Comparison of ENCODE assay signal across 20 cellular contexts in the genomic region with DNA sequence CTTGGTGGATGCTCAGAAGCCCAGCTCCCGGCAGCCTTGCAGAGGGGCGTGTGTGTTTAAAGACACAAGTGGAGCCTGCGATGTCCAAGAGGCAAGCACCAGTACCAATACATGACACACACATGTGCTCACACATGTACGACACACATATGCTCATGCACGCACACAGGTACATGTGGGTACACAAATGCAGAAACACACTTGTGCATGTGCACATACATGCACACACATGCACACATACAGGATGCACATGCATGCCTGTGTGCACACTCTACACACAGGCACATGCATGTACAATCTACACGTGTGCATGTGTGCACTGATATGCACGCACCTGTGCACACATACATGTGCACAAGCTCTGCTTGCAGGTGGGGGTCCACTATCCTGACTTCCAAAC. TPM values are rescaled to one million over a fixed set of nuclear protein-coding genes. Genes with fewer than 3 reads are reported as not detected.
A peak's percentile ranks its signal among the peaks of the same experiment; 100 is the strongest.
DNase-seq lines count a peak whose midpoint lies in the region; ATAC-seq, FAIRE-seq and TF ChIP-seq lines count a peak whose summit lies in the region.
"Had no signal": no experiment of that assay in that cellular context is flagged by ENCODE, and none has a peak within 500 bp of the region (broad histone marks: within the 10 kb centered on the region; RNA-seq: fewer than 3 reads in every experiment).

No MANE protein-coding gene starts in this region.

- no TSS peak for BruUV-seq in HepG2 (replicated peaks; lab: Mats Ljungman, UMichigan)

- no peaks in the 10 kb centered on the region for H3F3A ChIP-seq in neural cell (ENCODE audit: insufficient read depth, low read length, poor library complexity, severe bottlenecking)

- CTCF ChIA-PET in HepG2 (lab: Yijun Ruan, JAX; ENCODE audit: low intra/inter-chr PET ratio, low total read pairs): no interaction called here

- TF ChIP-seq RAD21 in HepG2 (CRISPR knock-in tag; IDR thresholded peaks at IDR 0.05): no peak
- TF ChIP-seq RAD21 in neural cell (conservative IDR thresholded peaks at IDR 0.05): no peak

- no peaks in the 10 kb centered on the region for H3K4me1 ChIP-seq in HepG2 (ENCODE audit: insufficient read depth, low read length)
- H3K4me1 ChIP-seq in right lobe of liver: no peaks in the 10 kb centered on the region
- H3K4me1 ChIP-seq: A549, Caco-2, HAP-1 had no signal

- TF ChIP-seq POLR2A in HepG2 (IDR thresholded peaks at IDR 0.05; ENCODE audit: insufficient read depth in 1 of 2, low read depth in 2 of 2, low read length in 2 of 2) (no peak), right lobe of liver (IDR thresholded peaks at IDR 0.05) (no peak)

- H3K4me3 ChIP-seq in HepG2 (replicated peaks in 1 of 3; ENCODE audit: insufficient read depth in 1 of 3, low read depth in 2 of 3, low read length in 3 of 3): no peak overlapping the region
- no peak overlapping the region for H3K4me3 ChIP-seq in right lobe of liver
- H3K4me3 ChIP-seq in neural cell (ENCODE audit: low read length): peak overlapping the region; percentile 18
- H3K4me3 ChIP-seq in coronary artery: no peak overlapping the region
- H3K4me3 ChIP-seq: A549, HAP-1 had no signal

- DNase-seq in HepG2 (ENCODE audit: low spot score) (no peak), right lobe of liver (no peak), retina (peak; percentile 39), SIG-M5 treated with dmso at 0.1 percent for 504 hours (lab: John Stamatoyannopoulos, UW; ENCODE audit: unreplicated experiment) (no peak), coronary artery (ENCODE audit: low spot score) (no peak)
- DNase-seq: AML-193; Caco-2; CD4-positive, alpha-beta T cell; GDM1; GOT3; KBM-7 had no signal

- H3K27ac ChIP-seq in HepG2 (ENCODE audit: extremely low read length, insufficient read depth, low read length) (no peak overlapping the region), right lobe of liver (no peak overlapping the region), neural cell (ENCODE audit: low read length) (peak overlapping the region; percentile 12), coronary artery (no peak overlapping the region)
- H3K27ac ChIP-seq: 22Rv1, A549, C4-2B had no signal

- POLR2A ChIA-PET in HepG2 (lab: Yijun Ruan, JAX): no interaction called here

- H3K9me3 ChIP-seq in HepG2 (ENCODE audit: low read length) (no peaks in the 10 kb centered on the region), right lobe of liver (no peaks in the 10 kb centered on the region), neural cell (ENCODE audit: low read length) (no peaks in the 10 kb centered on the region)
- H3K9me3 ChIP-seq: A549, Caco-2, HAP-1 had no signal

- TF ChIP-seq CTCF in HepG2 (CRISPR knock-in tag; IDR thresholded peaks at IDR 0.05) (no peak), right lobe of liver (IDR thresholded peaks at IDR 0.05) (no peak), neural cell (IDR thresholded peaks at IDR 0.05; ENCODE audit: poor library complexity, severe bottlenecking) (no peak), coronary artery (IDR thresholded peaks at IDR 0.05) (no peak)

- WGBS in HepG2 (ENCODE audit: low lambda C conversion rate): 11% methylated on average over 7 of the region's 7 CpGs
- 62% methylated on average over 3 of the region's 7 CpGs for WGBS in right lobe of liver (ENCODE audit: insufficient coverage, low coverage, low lambda C conversion rate, missing lambda C conversion rate)

- H4K20me1 ChIP-seq in HepG2 (ENCODE audit: insufficient read depth, low read length) (peaks cover 3% of the 10 kb centered on the region; the same call in 1 of the 2 replicates), neural cell (ENCODE audit: insufficient read depth) (no peaks in the 10 kb centered on the region)

- FAIRE-seq in HepG2 (lab: Jason Lieb, UNC): no peak
- FAIRE-seq: A549, D721Med, HTR-8/SVneo had no signal

- no peak overlapping the region for H3K4me2 ChIP-seq in HepG2 (ENCODE audit: low read depth, low read length)
- no peak overlapping the region for H3K4me2 ChIP-seq in neural cell (ENCODE audit: low read length)
- H3K4me2 ChIP-seq: A549 had no signal

- ATAC-seq in HepG2 (no peak), right lobe of liver (no peak), HG02973 (IDR thresholded peaks at IDR 0.05; ENCODE audit: unreplicated experiment) (no peak)
- ATAC-seq: A549 had no signal

- H2AFZ ChIP-seq in HepG2 (ENCODE audit: low read length): no peak overlapping the region
- no peak overlapping the region for H2AFZ ChIP-seq in neural cell (ENCODE audit: low read depth, low read length)

- H3K9me2 ChIP-seq in neural cell (ENCODE audit: insufficient read depth, low read length): no peaks in the 10 kb centered on the region

- H3K79me2 ChIP-seq in HepG2 (ENCODE audit: insufficient read depth, low read length): no peaks in the 10 kb centered on the region
- H3K79me2 ChIP-seq in neural cell (replicated peaks; ENCODE audit: insufficient read depth, low read length): no peaks in the 10 kb centered on the region

- H3K9ac ChIP-seq in HepG2 (ENCODE audit: insufficient read depth, low read depth, low read length) (no peak overlapping the region), neural cell (ENCODE audit: low read length) (no peak overlapping the region)

- H3K27me3 ChIP-seq in HepG2 (ENCODE audit: control insufficient read depth in 1 of 2, insufficient read depth in 2 of 2, low read length in 2 of 2) (peaks cover 28 to 91% of the 10 kb centered on the region in 2 experiments), right lobe of liver (no peaks in the 10 kb centered on the region), neural cell (ENCODE audit: insufficient read depth, low read depth, low read length) (no peaks in the 10 kb centered on the region)

- TF ChIP-seq EP300 in HepG2 (IDR thresholded peaks at IDR 0.05; ENCODE audit: low read depth in 2 of 2, low read length in 2 of 2) (no peak), HepG2 (CRISPR knock-in tag; IDR thresholded peaks at IDR 0.05; ENCODE audit: borderline replicate concordance) (no peak), neural cell (conservative IDR thresholded peaks at IDR 0.05; ENCODE audit: poor library complexity, severe bottlenecking) (no peak)

- in situ Hi-C loops in HepG2 (cut with HindIII; ENCODE audit: extremely low pct_ligation_motif_present, low pct_unique_long_range_greater_than_20kb): no loop called here

- intact Hi-C loops in HepG2 (cut with micrococcal nuclease; ENCODE audit: unreplicated experiment): no loop called here
- intact Hi-C loops in right lobe of liver (cut with DNase I): no loop called here

- H3K36me3 ChIP-seq in HepG2 (replicated peaks in 1 of 2; ENCODE audit: control insufficient read depth in 1 of 2, insufficient read depth in 2 of 2, low read length in 2 of 2) (no peaks in the 10 kb centered on the region), right lobe of liver (no peaks in the 10 kb centered on the region), neural cell (ENCODE audit: insufficient read depth, low read length) (no peaks in the 10 kb centered on the region)
- H3K36me3 ChIP-seq: HAP-1 had no signal

TF ChIP-seq in neural cell, 6 proteins besides CTCF, POLR2A, EP300 and RAD21 (continues in another document):
- TF ChIP-seq MXI1 (conservative IDR thresholded peaks at IDR 0.05; ENCODE audit: poor library complexity, severe bottlenecking) (no peak), TAF1 (IDR thresholded peaks at IDR 0.05; ENCODE audit: low read depth) (no peak), EZH2 (IDR thresholded peaks at IDR 0.05; ENCODE audit: borderline replicate concordance, insufficient read depth, low read length, poor library complexity, severe bottlenecking) (no peak), POLR2AphosphoS5 (IDR thresholded peaks at IDR 0.05) (no peak), SMC3 (conservative IDR thresholded peaks at IDR 0.05; ENCODE audit: poor library complexity) (no peak)

RNA-seq across cellular contexts. Expression of gene RBFOX3, which starts 10.8 kb away (rescaled TPM):
- total RNA-seq in HepG2 (2016; rRNA removed; fragmentation: Illumina TruSeq; extraction: Trizol) (not detected in 2 replicates), right lobe of liver (not detected)
- not detected in 2 replicates for total RNA-seq in HepG2 (2016; cell fraction: cytosol; rRNA removed; fragmentation: Illumina TruSeq; extraction: Trizol; ENCODE audit: low read depth)
- total RNA-seq in HepG2 (2016; cell fraction: insoluble cytoplasmic fraction; rRNA removed; fragmentation: Illumina TruSeq; extraction: Trizol): not detected in 2 replicates
- total RNA-seq in HepG2 (2016; cell fraction: membrane; rRNA removed; fragmentation: Illumina TruSeq; extraction: Trizol): not detected in 2 replicates
- total RNA-seq in HepG2 (2016; cell fraction: nucleus; rRNA removed; fragmentation: Illumina TruSeq; extraction: Trizol): not detected in 2 replicates
- polyA plus RNA-seq in HepG2 (2011; rRNA removed) (not detected in 2 replicates), neural cell (6.6 and 8.6 TPM in 2 replicates)
- polyA plus RNA-seq in HepG2 (2011; cell fraction: cytosol; rRNA removed): 0.03 TPM in 1 of 2 replicates, not detected in the other
- polyA plus RNA-seq in HepG2 (2011; cell fraction: nucleus; rRNA removed): not detected in 2 replicates
- 0.25 TPM in 1 of 2 replicates, not detected in the other for polyA plus RNA-seq in HepG2 (2012)
- polyA plus RNA-seq in HepG2 (2016; cell fraction: cytosol; fragmentation: Illumina TruSeq; extraction: Trizol; ENCODE audit: low read depth): not detected in 2 replicates
- not detected in 2 replicates for polyA plus RNA-seq in HepG2 (2016; cell fraction: insoluble cytoplasmic fraction; fragmentation: Illumina TruSeq; extraction: Trizol; ENCODE audit: low read depth)
- polyA plus RNA-seq in HepG2 (2016; cell fraction: membrane; fragmentation: Illumina TruSeq; extraction: Trizol; ENCODE audit: low read depth): not detected in 2 replicates
- polyA plus RNA-seq in HepG2 (2016; cell fraction: nucleus; fragmentation: Illumina TruSeq; extraction: Trizol; ENCODE audit: insufficient read depth, low read depth): not detected in 2 replicates
- 0.05 TPM in 1 of 2 replicates, not detected in the other for polyA minus RNA-seq in HepG2 (2011; rRNA and poly(A)+ RNA removed; ENCODE audit: low replicate concordance)
- not detected in 2 replicates for polyA minus RNA-seq in HepG2 (2011; cell fraction: cytosol; rRNA and poly(A)+ RNA removed)
- polyA minus RNA-seq in HepG2 (2011; cell fraction: nucleus; rRNA and poly(A)+ RNA removed): not detected in 2 replicates
- 4.1 and 6.4 TPM in 2 replicates for polyA minus RNA-seq in neural cell
- total RNA-seq: CD4-positive, alpha-beta T cell had no signal
- polyA plus RNA-seq: IgD-negative memory B cell had no signal
